1 cellular context compared by ENCODE assay signal in genomic region chr7:31373337-31374289, GRCh38.
TF ChIP-seq lines count a peak whose summit lies in the region.

No MANE protein-coding gene starts in this region.

TF ChIP-seq in GM23338, 12 proteins besides CTCF, POLR2A, EP300 and RAD21:
- TF ChIP-seq ZNF114 (CRISPR knock-in tag; IDR thresholded peaks at IDR 0.05) (no peak), POLR2AphosphoS5 (IDR thresholded peaks at IDR 0.05; ENCODE audit: low read depth) (no peak), NANOG (IDR thresholded peaks at IDR 0.05; ENCODE audit: borderline replicate concordance) (no peak)
